ENCODE assay signal across 21 cellular contexts in genomic region chr12:105482976-105483375, GRCh38.
"Had no signal": no experiment of that assay in that cellular context is flagged by ENCODE, and none has a peak within 500 bp of the region (broad histone marks: within the 10 kb centered on the region; RNA-seq: fewer than 3 reads in every experiment).

No MANE protein-coding gene starts in this region.

- ATAC-seq: HepG2 had no signal

- H3K4me3 ChIP-seq: SJSA1, SK-N-MC had no signal

- H3K36me3 ChIP-seq: SJSA1 had no signal

- H3K27ac ChIP-seq: SJSA1, SK-N-MC had no signal

- FAIRE-seq: HepG2, RCC 7860 had no signal

- H3K27me3 ChIP-seq: SJSA1 had no signal

- DNase-seq: IMR-90, Karpas-422, KG1, MM.1S, NCI-H1092 treated with DMSO at 0.1 percent for 48 hours, NCI-H1436 treated with DMSO at 0.1 percent for 48 hours, NCI-H1694, NCI-H187 treated with DMSO at 0.1 percent for 48 hours, NCI-H2171 treated with DMSO at 0.1 percent for 48 hours, NCI-H345, NCI-H446 treated with DMSO at 0.1 percent for 48 hours, NCI-H510A treated with DMSO at 0.1 percent for 48 hours, NCI-H526 treated with DMSO at 0.1 percent for 48 hours, NCI-H774, Right ventricle myocardium superior, RPMI8226, SIG-M5 had no signal

- H3K9me3 ChIP-seq: SJSA1 had no signal
